In genomic region chr6:18289283-18289682, GRCh38 we compare ENCODE assay signal across 36 cellular contexts.
"Had no signal": no experiment of that assay in that cellular context is flagged by ENCODE, and none has a peak within 500 bp of the region (broad histone marks: within the 10 kb centered on the region; RNA-seq: fewer than 3 reads in every experiment).

No MANE protein-coding gene starts in this region.

- H3K9me3 ChIP-seq: adrenal gland had no signal

- H3K4me3 Mint-ChIP-seq: activated B cell treated with CpG ODN at 0.5 μM for 24 hours; activated CD4-positive, alpha-beta memory T cell treated with anti-CD3 and anti-CD28 coated beads for 36 hours; activated CD4-positive, alpha-beta T cell treated with anti-CD3 and anti-CD28 coated beads, Interleukin-2, amount 10 ng/mL, durations not matched to agents 24 days and 14 days; activated CD8-positive, alpha-beta T cell treated with anti-CD3 and anti-CD28 coated beads for 36 hours; activated naive CD4-positive, alpha-beta T cell treated with anti-CD3 and anti-CD28 coated beads for 36 hours; activated naive CD8-positive, alpha-beta T cell treated with anti-CD3 and anti-CD28 coated beads for 36 hours; activated T-cell treated with anti-CD3 and anti-CD28 coated beads, Interleukin-2, amount 50 U/mL, for 4 hours; activated T-cell treated with anti-CD3 and anti-CD28 coated beads, Interleukin-2, amount 50 U/mL, for 72 hours; activated T-helper 1 cell treated with anti-CD3 and anti-CD28 coated beads, Interleukin-12 subunit alpha, Interleukin-12 subunit beta, Interleukin-2, Interleukin-4 antibody, amounts not matched to agents 30 ng/mL and 10 ng/mL and 1 ng/mL, durations not matched to agents 14 hours and 24 hours and 36 hours; activated T-helper 17 cell treated with anti-CD3 and anti-CD28 coated beads, Interleukin-2, amount 50 U/mL, for 72 hours; brain; central memory CD8-positive, alpha-beta T cell; T-helper 1 cell treated with Interleukin-12 subunit alpha and Interleukin-12 subunit beta and Interleukin-4 antibody, amounts not matched to agents 30 μg/mL and 1 μg/mL, for 36 hours; T-helper 2 cell treated with Interferon-gamma antibody and Interleukin-4, amounts not matched to agents 5 μg/mL and 100 μg/mL, for 36 hours had no signal

- H3K4me1 Mint-ChIP-seq: activated B cell treated with CpG ODN at 0.5 μM for 24 hours; activated CD4-positive, alpha-beta T cell treated with anti-CD3 and anti-CD28 coated beads, Interleukin-2, amount 10 ng/mL, durations not matched to agents 24 days and 14 days; activated naive CD8-positive, alpha-beta T cell treated with anti-CD3 and anti-CD28 coated beads for 36 hours; activated T-helper 17 cell treated with anti-CD3 and anti-CD28 coated beads, Interleukin-2, amount 50 U/mL, for 72 hours; brain; central memory CD8-positive, alpha-beta T cell had no signal

- H3K36me3 ChIP-seq: adrenal gland, cardiac muscle cell had no signal

- H3K9me3 Mint-ChIP-seq: activated B cell treated with CpG ODN at 0.5 μM for 24 hours; activated CD4-positive, alpha-beta memory T cell treated with anti-CD3 and anti-CD28 coated beads for 36 hours; activated CD4-positive, alpha-beta T cell treated with anti-CD3 and anti-CD28 coated beads, Interleukin-2, amount 10 ng/mL, durations not matched to agents 24 days and 14 days; activated CD8-positive, alpha-beta T cell treated with anti-CD3 and anti-CD28 coated beads for 36 hours; activated naive CD4-positive, alpha-beta T cell treated with anti-CD3 and anti-CD28 coated beads for 36 hours; activated naive CD4-positive, alpha-beta T cell treated with anti-CD3 and anti-CD28 coated beads, Interleukin-2, amount 50 U/mL, for 72 hours; activated naive CD8-positive, alpha-beta T cell treated with anti-CD3 and anti-CD28 coated beads for 36 hours; activated T-cell treated with anti-CD3 and anti-CD28 coated beads, Interleukin-2, amount 50 U/mL, for 4 hours; activated T-cell treated with anti-CD3 and anti-CD28 coated beads, Interleukin-2, amount 50 U/mL, for 72 hours; activated T-helper 1 cell treated with anti-CD3 and anti-CD28 coated beads, Interleukin-12 subunit alpha, Interleukin-12 subunit beta, Interleukin-2, Interleukin-4 antibody, amounts not matched to agents 30 ng/mL and 10 ng/mL and 1 ng/mL, durations not matched to agents 14 hours and 24 hours and 36 hours; activated T-helper 17 cell treated with anti-CD3 and anti-CD28 coated beads, Interleukin-2, amount 50 U/mL, for 72 hours; brain; central memory CD8-positive, alpha-beta T cell; T-helper 1 cell treated with Interleukin-12 subunit alpha and Interleukin-12 subunit beta and Interleukin-4 antibody, amounts not matched to agents 30 μg/mL and 1 μg/mL, for 36 hours; T-helper 2 cell treated with Interferon-gamma antibody and Interleukin-4, amounts not matched to agents 5 μg/mL and 100 μg/mL, for 36 hours had no signal

- H3K4me3 ChIP-seq: adrenal gland, cardiac muscle cell had no signal

- H3K27me3 ChIP-seq: adrenal gland, cardiac muscle cell had no signal

- H3K4me1 ChIP-seq: adrenal gland had no signal

- H3K27ac ChIP-seq: adrenal gland, cardiac muscle cell, VCaP had no signal

- H3K36me3 Mint-ChIP-seq: activated CD4-positive, alpha-beta memory T cell treated with anti-CD3 and anti-CD28 coated beads for 36 hours; activated naive CD4-positive, alpha-beta T cell treated with anti-CD3 and anti-CD28 coated beads, Interleukin-2, amount 50 U/mL, for 72 hours; activated naive CD8-positive, alpha-beta T cell treated with anti-CD3 and anti-CD28 coated beads for 36 hours; brain had no signal

- DNase-seq: activated B cell treated with CpG ODN at 0.5 μM for 24 hours; activated CD4-positive, alpha-beta memory T cell treated with anti-CD3 and anti-CD28 coated beads for 36 hours; activated CD4-positive, alpha-beta T cell treated with anti-CD3 and anti-CD28 coated beads for 4 hours; activated CD4-positive, alpha-beta T cell treated with anti-CD3 and anti-CD28 coated beads, Interleukin-2, amount 10 ng/mL, durations not matched to agents 24 days and 14 days; activated CD4-positive, alpha-beta T cell treated with anti-CD3 and anti-CD28 coated beads, Interleukin-2, amount 50 U/mL, for 1 hour; activated CD4-positive, alpha-beta T cell treated with anti-CD3 and anti-CD28 coated beads, Interleukin-2, amount 50 U/mL, for 4 hours; activated CD4-positive, CD25-positive, alpha-beta regulatory T cell treated with anti-CD3 and anti-CD28 coated beads, Interleukin-2, amount 50 U/mL, for 72 hours; activated CD8-positive, alpha-beta memory T cell treated with anti-CD3 and anti-CD28 coated beads, Interleukin-2, amount 50 U/mL, for 4 hours; activated CD8-positive, alpha-beta T cell treated with anti-CD3 and anti-CD28 coated beads for 36 hours; activated effector memory CD4-positive, alpha-beta T cell treated with anti-CD3 and anti-CD28 coated beads, Interleukin-2, amount 50 U/mL, for 16 hours; activated gamma-delta T cell treated with Interleukin-2 at 50 U/mL for 16 hours; activated naive CD4-positive, alpha-beta T cell; activated naive CD4-positive, alpha-beta T cell treated with anti-CD3 and anti-CD28 coated beads for 36 hours; activated naive CD4-positive, alpha-beta T cell treated with anti-CD3 and anti-CD28 coated beads, Interleukin-2, amount 50 U/mL, for 16 hours; activated naive CD8-positive, alpha-beta T cell treated with anti-CD3 and anti-CD28 coated beads for 36 hours; activated T-cell treated with anti-CD3 and anti-CD28 coated beads for 4 hours; activated T-cell treated with anti-CD3 and anti-CD28 coated beads, Interleukin-2, amount 50 U/mL, for 1 hour; activated T-cell treated with anti-CD3 and anti-CD28 coated beads, Interleukin-2, amount 50 U/mL, for 4 hours; activated T-cell treated with anti-CD3 and anti-CD28 coated beads, Interleukin-2, amount 50 U/mL, for 72 hours; adrenal gland; amniotic stem cell; aorta; caudate nucleus; SW 1271; T-helper 1 cell; T-helper 2 cell; T-helper 9 cell had no signal

- ATAC-seq: activated CD8-positive, alpha-beta T cell treated with anti-CD3 and anti-CD28 coated beads for 36 hours; activated naive CD4-positive, alpha-beta T cell treated with anti-CD3 and anti-CD28 coated beads, Interleukin-2, amount 50 U/mL, for 72 hours; activated T-cell treated with anti-CD3 and anti-CD28 coated beads, Interleukin-2, amount 50 U/mL, for 4 hours; activated T-cell treated with anti-CD3 and anti-CD28 coated beads, Interleukin-2, amount 50 U/mL, for 72 hours; activated T-helper 17 cell treated with anti-CD3 and anti-CD28 coated beads, Interleukin-2, amount 50 U/mL, for 72 hours had no signal

- H3K27ac Mint-ChIP-seq: activated B cell treated with CpG ODN at 0.5 μM for 24 hours; activated CD4-positive, alpha-beta memory T cell treated with anti-CD3 and anti-CD28 coated beads for 36 hours; activated CD4-positive, alpha-beta T cell treated with anti-CD3 and anti-CD28 coated beads, Interleukin-2, amount 10 ng/mL, durations not matched to agents 24 days and 14 days; activated CD8-positive, alpha-beta T cell treated with anti-CD3 and anti-CD28 coated beads for 36 hours; activated naive CD4-positive, alpha-beta T cell treated with anti-CD3 and anti-CD28 coated beads for 36 hours; activated naive CD8-positive, alpha-beta T cell treated with anti-CD3 and anti-CD28 coated beads for 36 hours; activated T-cell treated with anti-CD3 and anti-CD28 coated beads, Interleukin-2, amount 50 U/mL, for 72 hours; activated T-helper 1 cell treated with anti-CD3 and anti-CD28 coated beads, Interleukin-12 subunit alpha, Interleukin-12 subunit beta, Interleukin-2, Interleukin-4 antibody, amounts not matched to agents 30 ng/mL and 10 ng/mL and 1 ng/mL, durations not matched to agents 14 hours and 24 hours and 36 hours; activated T-helper 17 cell treated with anti-CD3 and anti-CD28 coated beads, Interleukin-2, amount 50 U/mL, for 72 hours; T-helper 1 cell treated with Interleukin-12 subunit alpha and Interleukin-12 subunit beta and Interleukin-4 antibody, amounts not matched to agents 30 μg/mL and 1 μg/mL, for 36 hours; T-helper 2 cell treated with Interferon-gamma antibody and Interleukin-4, amounts not matched to agents 5 μg/mL and 100 μg/mL, for 36 hours had no signal
